10 cellular contexts compared by ENCODE assay signal in genomic region chr12:102483466-102483865, GRCh38. TPM values are rescaled to one million over a fixed set of nuclear protein-coding genes. Genes with fewer than 3 reads are reported as not detected.
DNase-seq lines count a peak whose midpoint lies in the region; ATAC-seq and TF ChIP-seq lines count a peak whose summit lies in the region.
"Had no signal": no experiment of that assay in that cellular context is flagged by ENCODE, and none has a peak within 500 bp of the region (broad histone marks: within the 10 kb centered on the region; RNA-seq: fewer than 3 reads in every experiment).

No MANE protein-coding gene starts in this region.

- H3K4me1 ChIP-seq in colonic mucosa, result no peaks in the 10 kb centered on the region

- H3K27ac ChIP-seq in brain microvascular endothelial cell, result no peak overlapping the region
- no peak overlapping the region for H3K27ac ChIP-seq in colonic mucosa
- H3K27ac ChIP-seq: parathyroid adenoma had no signal

- DNase-seq in brain microvascular endothelial cell, result no peak
- DNase-seq in colonic mucosa, result no peak
- no peak for DNase-seq in NCI-H1694 treated with DMSO at 0.1 percent for 48 hours (lab: John Stamatoyannopoulos, UW)
- DNase-seq in GDM1 (lab: John Stamatoyannopoulos, UW), result no peak
- DNase-seq: glutamatergic neuron had no signal

- no peak overlapping the region for H3K9ac ChIP-seq in colonic mucosa (ENCODE audit: low read depth in 2 of 2, low read length in 2 of 2)
- H3K9ac ChIP-seq: parathyroid adenoma had no signal

- H3K27ac Mint-ChIP-seq in T-helper 1 cell treated with Interleukin-12 subunit alpha and Interleukin-12 subunit beta and Interleukin-4 antibody, amounts not matched to agents 30 μg/mL and 1 μg/mL, for 36 hours, result peak overlapping the region; percentile 73

- H3K9me3 ChIP-seq in colonic mucosa, result no peaks in the 10 kb centered on the region

- H3K36me3 ChIP-seq in brain microvascular endothelial cell (replicated peaks) (no peaks in the 10 kb centered on the region), colonic mucosa (no peaks in the 10 kb centered on the region)

- in situ Hi-C loops in brain microvascular endothelial cell (cut with HindIII; ENCODE audit: low pct_ligation_motif_present, low sequenced_read_pairs), result no loop called here

- H3K4me3 ChIP-seq in GM08714 (ENCODE audit: low read length), result peak overlapping the region; percentile 64; the same call in 1 of the 2 replicates
- H3K4me3 ChIP-seq in brain microvascular endothelial cell (ENCODE audit: low read depth, low read length), result no peak overlapping the region
- no peak overlapping the region for H3K4me3 ChIP-seq in colonic mucosa

- intact Hi-C loops in colonic mucosa (cut with DNase I), result loop anchor here (5.0 kb wide), 1 partner anchor 546 kb away; no protein-coding TSS in a partner anchor

- TF ChIP-seq CTCF in brain microvascular endothelial cell (IDR thresholded peaks at IDR 0.05; ENCODE audit: low read depth, low read length, missing control alignments) (no peak), colonic mucosa (IDR thresholded peaks at IDR 0.05) (no peak)

- no peak overlapping the region for H3K4me3 Mint-ChIP-seq in T-helper 1 cell treated with Interleukin-12 subunit alpha and Interleukin-12 subunit beta and Interleukin-4 antibody, amounts not matched to agents 30 μg/mL and 1 μg/mL, for 36 hours

- peaks cover 2% of the 10 kb centered on the region for H3K36me3 Mint-ChIP-seq in T-helper 1 cell treated with Interleukin-12 subunit alpha and Interleukin-12 subunit beta and Interleukin-4 antibody, amounts not matched to agents 30 μg/mL and 1 μg/mL, for 36 hours (ENCODE audit: low read depth)

- ATAC-seq in GM19043 (IDR thresholded peaks at IDR 0.05; ENCODE audit: low read depth, unreplicated experiment), result peak; percentile 48
- ATAC-seq in HG02870 (IDR thresholded peaks at IDR 0.05; ENCODE audit: unreplicated experiment), result peak; percentile 51

- no peaks in the 10 kb centered on the region for H3K27me3 ChIP-seq in brain microvascular endothelial cell (replicated peaks)
- H3K27me3 ChIP-seq in colonic mucosa, result no peaks in the 10 kb centered on the region

- H3K4me1 Mint-ChIP-seq in T-helper 1 cell treated with Interleukin-12 subunit alpha and Interleukin-12 subunit beta and Interleukin-4 antibody, amounts not matched to agents 30 μg/mL and 1 μg/mL, for 36 hours (ENCODE audit: low read depth), result peaks cover 23% of the 10 kb centered on the region

- H3K9me3 Mint-ChIP-seq in T-helper 1 cell treated with Interleukin-12 subunit alpha and Interleukin-12 subunit beta and Interleukin-4 antibody, amounts not matched to agents 30 μg/mL and 1 μg/mL, for 36 hours, result no peaks in the 10 kb centered on the region

- no peaks in the 10 kb centered on the region for H3K27me3 Mint-ChIP-seq in T-helper 1 cell treated with Interleukin-12 subunit alpha and Interleukin-12 subunit beta and Interleukin-4 antibody, amounts not matched to agents 30 μg/mL and 1 μg/mL, for 36 hours (ENCODE audit: low read depth)

RNA-seq across cellular contexts. Expression of gene IGF1, which starts 3.1 kb away (rescaled TPM):
- total RNA-seq in colonic mucosa, result 1 to 10 TPM; 1.6 to 3.2 TPM
